Comparison of ENCODE assay signal across 29 cellular contexts in the genomic region with DNA sequence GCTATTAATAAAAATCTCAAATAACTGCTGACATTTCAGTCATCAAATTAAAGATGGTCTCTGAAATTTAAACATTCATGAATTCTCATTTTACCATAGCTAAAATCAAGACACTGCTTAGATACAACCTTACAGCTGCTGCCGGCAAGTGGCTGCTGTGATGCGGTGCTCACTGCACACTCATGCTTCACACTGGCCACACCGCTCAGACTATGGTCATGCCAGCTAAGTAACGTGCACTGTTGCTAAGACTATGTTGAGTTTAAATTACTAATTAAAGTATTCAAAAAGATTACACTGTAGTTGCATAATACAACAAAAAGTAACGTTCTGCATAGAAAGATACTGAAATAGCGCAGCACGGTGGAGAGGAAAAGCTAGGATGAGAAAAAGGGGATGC. TPM values are rescaled to one million over a fixed set of nuclear protein-coding genes. Genes with fewer than 3 reads are reported as not detected.
A peak's percentile ranks its signal among the peaks of the same experiment; 100 is the strongest.
DNase-seq lines count a peak whose midpoint lies in the region; ATAC-seq, FAIRE-seq and TF ChIP-seq lines count a peak whose summit lies in the region.
"Had no signal": no experiment of that assay in that cellular context is flagged by ENCODE, and none has a peak within 500 bp of the region (broad histone marks: within the 10 kb centered on the region; RNA-seq: fewer than 3 reads in every experiment).

No MANE protein-coding gene starts in this region.

- no peaks in the 10 kb centered on the region for H3K4me1 ChIP-seq in PC-9 (replicated peaks; ENCODE audit: insufficient read depth)
- no peaks in the 10 kb centered on the region for H3K4me1 ChIP-seq in GM12878 (ENCODE audit: control insufficient read depth, insufficient read depth, low read length)
- H3K4me1 ChIP-seq: BLaER1 had no signal

- H4K20me1 ChIP-seq in PC-9 (ENCODE audit: insufficient read depth) (peaks cover 82% of the 10 kb centered on the region), GM12878 (ENCODE audit: control insufficient read depth, insufficient read depth) (no peaks in the 10 kb centered on the region)

- CTCF ChIA-PET in PC-9 (lab: Charles Lee) (no interaction called here), GM12878 (lab: Yijun Ruan, JAX) (interaction anchor here (0.7 to 9.1 kb wide), 10 partner anchors 10 to 118 kb away, joined by 3 to 237 read pairs (median 4); no protein-coding TSS in a partner anchor)
- CTCF ChIA-PET in activated CD8-positive, alpha-beta T cell treated with anti-CD3 and anti-CD28 coated beads, Interleukin-2, amount 10 ng/mL, durations not matched to agents 7 days and 5 days (lab: Charles Lee): interaction anchor here (1.3 to 6.3 kb wide), 4 partner anchors 11 to 120 kb away, joined by 3 to 62 read pairs (median 8); no protein-coding TSS in a partner anchor

- H3K36me3 ChIP-seq in PC-9 (ENCODE audit: low read depth) (peaks cover 40% of the 10 kb centered on the region), GM12878 (ENCODE audit: control insufficient read depth in 2 of 2, insufficient read depth in 2 of 2, low read length in 1 of 2) (peaks cover 0 to 2% of the 10 kb centered on the region in 2 experiments; a peak in 2 of 4 replicates)
- H3K36me3 ChIP-seq: Peyer's patch had no signal

- H3K79me2 ChIP-seq in PC-9 (ENCODE audit: low read depth) (peaks cover 100% of the 10 kb centered on the region), GM12878 (ENCODE audit: control insufficient read depth, insufficient read depth, low read length) (peaks cover 85% of the 10 kb centered on the region)

- in situ Hi-C loops in GM12878 (cut with MboI): no loop called here

- H3F3A ChIP-seq in PC-9 (ENCODE audit: insufficient read depth, low read depth): peaks cover 48% of the 10 kb centered on the region

- peaks cover 12% of the 10 kb centered on the region for H3K4me1 Mint-ChIP-seq in activated naive CD8-positive, alpha-beta T cell (ENCODE audit: low read depth)
- peaks cover 15% of the 10 kb centered on the region for H3K4me1 Mint-ChIP-seq in activated naive CD8-positive, alpha-beta T cell treated with anti-CD3 and anti-CD28 coated beads, Interleukin-2, amount 50 U/mL, for 24 hours
- H3K4me1 Mint-ChIP-seq in nephron progenitor cell: peaks cover 15% of the 10 kb centered on the region
- peaks cover 13% of the 10 kb centered on the region for H3K4me1 Mint-ChIP-seq in activated CD8-positive, alpha-beta T cell treated with anti-CD3 and anti-CD28 coated beads, Interleukin-2, amount 10 ng/mL, durations not matched to agents 7 days and 5 days (ENCODE audit: low read depth)

- BruUV-seq in PC-9 (replicated peaks; lab: Mats Ljungman, UMichigan) (no TSS peak), GM12878 (replicated peaks; lab: Mats Ljungman, UMichigan) (no TSS peak)

- intact Hi-C loops in PC-9 (cut with micrococcal nuclease; ENCODE audit: unreplicated experiment): no loop called here
- intact Hi-C loops in GM12878 (cut with micrococcal nuclease; ENCODE audit: unreplicated experiment): no loop called here

- no peak for TF ChIP-seq EP300 in GM12878 (IDR thresholded peaks at IDR 0.05; ENCODE audit: borderline replicate concordance in 1 of 2, control insufficient read depth in 1 of 2, low read depth in 2 of 2, low read length in 2 of 2)

- H3K4me3 Mint-ChIP-seq in activated naive CD8-positive, alpha-beta T cell: no peak overlapping the region
- H3K4me3 Mint-ChIP-seq in activated naive CD8-positive, alpha-beta T cell treated with anti-CD3 and anti-CD28 coated beads, Interleukin-2, amount 50 U/mL, for 24 hours: no peak overlapping the region
- H3K4me3 Mint-ChIP-seq in nephron progenitor cell: no peak overlapping the region
- H3K4me3 Mint-ChIP-seq in activated CD8-positive, alpha-beta T cell treated with anti-CD3 and anti-CD28 coated beads, Interleukin-2, amount 10 ng/mL, durations not matched to agents 7 days and 5 days: no peak overlapping the region
- H3K4me3 Mint-ChIP-seq: activated CD4-positive, alpha-beta T cell treated with anti-CD3 and anti-CD28 coated beads for 36 hours; activated T-helper 1 cell treated with anti-CD3 and anti-CD28 coated beads, Interleukin-12 subunit alpha, Interleukin-12 subunit beta, Interleukin-2, Interleukin-4 antibody, amounts not matched to agents 30 ng/mL and 10 ng/mL and 1 ng/mL, durations not matched to agents 14 hours and 24 hours and 36 hours; central memory CD8-positive, alpha-beta T cell; neural crest cell; T-helper 1 cell treated with Interleukin-12 subunit alpha and Interleukin-12 subunit beta and Interleukin-4 antibody, amounts not matched to agents 30 μg/mL and 1 μg/mL, for 36 hours; type B pancreatic cell had no signal

- H3K4me2 ChIP-seq in PC-9 (no peak overlapping the region), GM12878 (ENCODE audit: control insufficient read depth, insufficient read depth) (no peak overlapping the region)
- H3K4me2 ChIP-seq: BLaER1 had no signal

- H3K9me3 ChIP-seq in PC-9 (ENCODE audit: insufficient read depth, low read depth): no peaks in the 10 kb centered on the region
- no peaks in the 10 kb centered on the region for H3K9me3 ChIP-seq in GM12878 (replicated peaks; ENCODE audit: control insufficient read depth, insufficient read depth, low read length)
- H3K9me3 ChIP-seq: BLaER1, heart right ventricle, Peyer's patch had no signal

- ATAC-seq in activated naive CD8-positive, alpha-beta T cell treated with anti-CD3 and anti-CD28 coated beads, Interleukin-2, amount 50 U/mL, for 24 hours: no peak
- no peak for ATAC-seq in GM12878
- ATAC-seq in GM18519 (IDR thresholded peaks at IDR 0.05; ENCODE audit: low FRiP score, unreplicated experiment): no peak
- ATAC-seq in activated CD8-positive, alpha-beta T cell treated with anti-CD3 and anti-CD28 coated beads, Interleukin-2, amount 10 ng/mL, durations not matched to agents 7 days and 5 days: no peak
- ATAC-seq: activated CD4-positive, alpha-beta T cell treated with anti-CD3 and anti-CD28 coated beads for 36 hours; right cardiac atrium had no signal

- H3K4me3 ChIP-seq in PC-9: no peak overlapping the region
- no peak overlapping the region for H3K4me3 ChIP-seq in GM12878
- H3K4me3 ChIP-seq: BLaER1, dorsolateral prefrontal cortex, heart right ventricle, Peyer's patch had no signal

- 88% methylated on average over 7 of the region's 7 CpGs for WGBS in GM12878 (ENCODE audit: insufficient coverage, insufficient replicate concordance, low lambda C conversion rate, missing lambda C conversion rate)

- no peak overlapping the region for H3K9ac ChIP-seq in GM12878 (ENCODE audit: control insufficient read depth, insufficient read depth, low read length)
- H3K9ac ChIP-seq: BLaER1, parathyroid adenoma had no signal

- TF ChIP-seq CTCF in PC-9 (conservative IDR thresholded peaks at IDR 0.05) (no peak), GM12878 (IDR thresholded peaks at IDR 0.05 in 2 of 3, conservative IDR thresholded peaks at IDR 0.05 in 1 of 3; ENCODE audit: control insufficient read depth in 2 of 3, extremely low read depth in 1 of 3, insufficient read depth in 1 of 3, low read depth in 3 of 3, low read length in 3 of 3) (no peak), nephron progenitor cell (IDR thresholded peaks at IDR 0.05) (no peak)

- peak overlapping the region; percentile 35 for H3K27ac Mint-ChIP-seq in activated naive CD8-positive, alpha-beta T cell
- no peak overlapping the region for H3K27ac Mint-ChIP-seq in activated naive CD8-positive, alpha-beta T cell treated with anti-CD3 and anti-CD28 coated beads, Interleukin-2, amount 50 U/mL, for 24 hours
- H3K27ac Mint-ChIP-seq in nephron progenitor cell: peak overlapping the region; percentile 85
- H3K27ac Mint-ChIP-seq in activated CD8-positive, alpha-beta T cell treated with anti-CD3 and anti-CD28 coated beads, Interleukin-2, amount 10 ng/mL, durations not matched to agents 7 days and 5 days: no peak overlapping the region
- H3K27ac Mint-ChIP-seq: activated CD4-positive, alpha-beta T cell treated with anti-CD3 and anti-CD28 coated beads for 36 hours; activated T-helper 1 cell treated with anti-CD3 and anti-CD28 coated beads, Interleukin-12 subunit alpha, Interleukin-12 subunit beta, Interleukin-2, Interleukin-4 antibody, amounts not matched to agents 30 ng/mL and 10 ng/mL and 1 ng/mL, durations not matched to agents 14 hours and 24 hours and 36 hours; T-helper 1 cell treated with Interleukin-12 subunit alpha and Interleukin-12 subunit beta and Interleukin-4 antibody, amounts not matched to agents 30 μg/mL and 1 μg/mL, for 36 hours had no signal

- SMC1A ChIA-PET in GM12878 (lab: Charles Lee; ENCODE audit: uncharacterized antibody, unreplicated experiment): interaction anchor here (0.8 to 6.8 kb wide), 8 partner anchors 8 to 120 kb away, joined by 3 to 110 read pairs (median 4); no protein-coding TSS in a partner anchor

- H3K27me3 Mint-ChIP-seq in activated naive CD8-positive, alpha-beta T cell: no peaks in the 10 kb centered on the region
- no peaks in the 10 kb centered on the region for H3K27me3 Mint-ChIP-seq in activated naive CD8-positive, alpha-beta T cell treated with anti-CD3 and anti-CD28 coated beads, Interleukin-2, amount 50 U/mL, for 24 hours
- H3K27me3 Mint-ChIP-seq in nephron progenitor cell (ENCODE audit: low read depth, poor library complexity): no peaks in the 10 kb centered on the region
- H3K27me3 Mint-ChIP-seq in activated CD8-positive, alpha-beta T cell treated with anti-CD3 and anti-CD28 coated beads, Interleukin-2, amount 10 ng/mL, durations not matched to agents 7 days and 5 days (ENCODE audit: low read depth): no peaks in the 10 kb centered on the region
- H3K27me3 Mint-ChIP-seq: activated CD4-positive, alpha-beta T cell treated with anti-CD3 and anti-CD28 coated beads for 36 hours; central memory CD8-positive, alpha-beta T cell; type B pancreatic cell had no signal

- POLR2A ChIA-PET in PC-9 (lab: Charles Lee; ENCODE audit: unreplicated experiment) (interaction anchor here (0.7 kb wide), 1 partner anchor 53 kb away, joined by 3 read pairs; no protein-coding TSS in a partner anchor), GM12878 (lab: Charles Lee) (interaction anchor here (1.2 to 1.4 kb wide), 3 partner anchors 11 to 98 kb away, joined by 3 to 10 read pairs (median 4); no protein-coding TSS in a partner anchor)
- POLR2A ChIA-PET in activated CD8-positive, alpha-beta T cell treated with anti-CD3 and anti-CD28 coated beads, Interleukin-2, amount 10 ng/mL, durations not matched to agents 7 days and 5 days (lab: Charles Lee): interaction anchor here (0.7 kb wide), 1 partner anchor 11 kb away, joined by 4 read pairs; no protein-coding TSS in a partner anchor

- no peaks in the 10 kb centered on the region for H3K9me3 Mint-ChIP-seq in activated naive CD8-positive, alpha-beta T cell (ENCODE audit: low read depth)
- no peaks in the 10 kb centered on the region for H3K9me3 Mint-ChIP-seq in activated naive CD8-positive, alpha-beta T cell treated with anti-CD3 and anti-CD28 coated beads, Interleukin-2, amount 50 U/mL, for 24 hours
- H3K9me3 Mint-ChIP-seq in nephron progenitor cell: no peaks in the 10 kb centered on the region
- H3K9me3 Mint-ChIP-seq in activated CD8-positive, alpha-beta T cell treated with anti-CD3 and anti-CD28 coated beads, Interleukin-2, amount 10 ng/mL, durations not matched to agents 7 days and 5 days (ENCODE audit: insufficient read depth): no peaks in the 10 kb centered on the region
- H3K9me3 Mint-ChIP-seq: activated T-helper 1 cell treated with anti-CD3 and anti-CD28 coated beads, Interleukin-12 subunit alpha, Interleukin-12 subunit beta, Interleukin-2, Interleukin-4 antibody, amounts not matched to agents 30 ng/mL and 10 ng/mL and 1 ng/mL, durations not matched to agents 14 hours and 24 hours and 36 hours; central memory CD8-positive, alpha-beta T cell; neural crest cell; T-helper 1 cell treated with Interleukin-12 subunit alpha and Interleukin-12 subunit beta and Interleukin-4 antibody, amounts not matched to agents 30 μg/mL and 1 μg/mL, for 36 hours; type B pancreatic cell had no signal

- TF ChIP-seq POLR2A in GM12878 (IDR thresholded peaks at IDR 0.05; ENCODE audit: low read depth, low read length): no peak

- no peak for TF ChIP-seq RAD21 in GM12878 (IDR thresholded peaks at IDR 0.05; ENCODE audit: insufficient read depth, low read depth, low read length)

- DNase-seq in activated naive CD8-positive, alpha-beta T cell treated with anti-CD3 and anti-CD28 coated beads, Interleukin-2, amount 50 U/mL, for 24 hours: no peak
- DNase-seq in PC-9: no peak
- no peak for DNase-seq in GM12878 (ENCODE audit: low read depth, low spot score)
- DNase-seq in nephron progenitor cell: no peak
- DNase-seq in activated CD8-positive, alpha-beta memory T cell treated with anti-CD3 and anti-CD28 coated beads for 24 hours: no peak
- no peak for DNase-seq in activated CD8-positive, alpha-beta T cell treated with anti-CD3 and anti-CD28 coated beads, Interleukin-2, amount 10 ng/mL, durations not matched to agents 7 days and 5 days
- DNase-seq: activated CD4-positive, alpha-beta T cell treated with anti-CD3 and anti-CD28 coated beads for 36 hours; activated naive CD4-positive, alpha-beta T cell treated with anti-CD3 and anti-CD28 coated beads, Interleukin-2, amount 50 U/mL, for 16 hours; DMS79 treated with DMSO at 0.1 percent for 48 hours; dorsolateral prefrontal cortex; heart right ventricle; KBM-7; NCI-H1105 treated with DMSO at 0.1 percent for 48 hours; NCI-H1930; NCI-H526 treated with DMSO at 0.1 percent for 48 hours; Peyer's patch; stimulated activated CD4-positive, alpha-beta T cell treated with anti-CD3 and anti-CD28 coated beads, Interleukin-4, amount 100 ng/mL, for 1 hour had no signal

- H2AFZ ChIP-seq in PC-9: no peak overlapping the region
- no peak overlapping the region for H2AFZ ChIP-seq in GM12878 (ENCODE audit: control insufficient read depth, low read depth, low read length)
- H2AFZ ChIP-seq: parathyroid adenoma had no signal

- H3K27me3 ChIP-seq in PC-9 (ENCODE audit: insufficient read depth, low read depth) (no peaks in the 10 kb centered on the region), GM12878 (replicated peaks in 1 of 2; ENCODE audit: control insufficient read depth in 2 of 2, insufficient read depth in 2 of 2, low read length in 1 of 2) (no peaks in the 10 kb centered on the region)
- H3K27me3 ChIP-seq: BLaER1, dorsolateral prefrontal cortex, heart right ventricle, Peyer's patch had no signal

- no peak for FAIRE-seq in GM12878 (lab: Jason Lieb, UNC)
- FAIRE-seq: GM18507, HTR-8/SVneo had no signal

- RAD21 ChIA-PET in GM12878 (lab: Charles Lee; ENCODE audit: unreplicated experiment): interaction anchor here (1.2 to 6.2 kb wide), 4 partner anchors 10 to 120 kb away, joined by 3 to 56 read pairs (median 34); no protein-coding TSS in a partner anchor

- no peaks in the 10 kb centered on the region for H3K36me3 Mint-ChIP-seq in activated naive CD8-positive, alpha-beta T cell
- peaks cover 13% of the 10 kb centered on the region for H3K36me3 Mint-ChIP-seq in activated naive CD8-positive, alpha-beta T cell treated with anti-CD3 and anti-CD28 coated beads, Interleukin-2, amount 50 U/mL, for 24 hours (ENCODE audit: low read depth)
- no peaks in the 10 kb centered on the region for H3K36me3 Mint-ChIP-seq in nephron progenitor cell (ENCODE audit: low read depth)
- peaks cover 4% of the 10 kb centered on the region for H3K36me3 Mint-ChIP-seq in activated CD8-positive, alpha-beta T cell treated with anti-CD3 and anti-CD28 coated beads, Interleukin-2, amount 10 ng/mL, durations not matched to agents 7 days and 5 days (ENCODE audit: low read depth)
- H3K36me3 Mint-ChIP-seq: type B pancreatic cell had no signal

- H3K27ac ChIP-seq in PC-9 (0 out of 2 replicates have a peak overlapping the region, but pooled peaks have one; percentile 3), GM12878 (ENCODE audit: control insufficient read depth, insufficient read depth) (no peak overlapping the region)
- H3K27ac ChIP-seq: BLaER1, dorsolateral prefrontal cortex, parathyroid adenoma, Peyer's patch had no signal

- no peaks in the 10 kb centered on the region for H3K9me2 ChIP-seq in PC-9 (ENCODE audit: insufficient read depth)

RNA-seq across cellular contexts. Expression of a gene that starts 12.1 kb away (rescaled TPM):
- total RNA-seq in PC-9 (2021): 203 and 242 TPM in 2 replicates
- total RNA-seq in GM12878 (2013; cell fraction: nucleolus; rRNA removed): 462 and 491 TPM in 2 replicates
- 91.0 and 126 TPM in 2 replicates for total RNA-seq in GM12878 (2014; rRNA removed)
- total RNA-seq in GM12878 (2014; rRNA removed; fragmentation: Illumina TruSeq; extraction: Trizol): 89.9 and 90.2 TPM in 2 replicates
- 88.4 and 108 TPM in 2 replicates for total RNA-seq in GM12878 (2021)
- polyA plus RNA-seq in GM12878 (2011; ENCODE audit: low read depth): 15.6 TPM
- polyA plus RNA-seq in GM12878 (2011; rRNA removed): 106 and 188 TPM in 2 replicates
- polyA plus RNA-seq in GM12878 (2011; cell fraction: cytosol; rRNA removed): 36.1 and 36.9 TPM in 2 replicates
- polyA plus RNA-seq in GM12878 (2011; cell fraction: nucleus; rRNA removed): 63.7 and 68.3 TPM in 2 replicates
- 23.8 and 32.6 TPM in 2 replicates for polyA plus RNA-seq in GM12878 (2012)
- polyA plus RNA-seq in GM12878 (2014; fragmentation: Illumina TruSeq; extraction: Trizol): 75.6 and 83.3 TPM in 2 replicates
- polyA plus RNA-seq in GM12878 (2014; fragmentation: Nextera tagmentation; extraction: Ambion mirVana): 10 to 100 TPM; 14.0 to 17.7 TPM
- 54.4 and 63.3 TPM in 2 replicates for polyA plus RNA-seq in GM12878 (2014; rRNA removed)
- 10 to 100 TPM; 15.6 to 25.2 TPM for polyA plus RNA-seq in GM12878 (2016; fragmentation: Nextera tagmentation; extraction: Ambion mirVana)
- 165 and 257 TPM in 2 replicates for polyA minus RNA-seq in GM12878 (2011; rRNA and poly(A)+ RNA removed)
- polyA minus RNA-seq in GM12878 (2011; cell fraction: cytosol; rRNA and poly(A)+ RNA removed): 62.7 and 78.3 TPM in 2 replicates
- polyA minus RNA-seq in GM12878 (2011; cell fraction: nucleus; rRNA and poly(A)+ RNA removed): 67.8 and 92.3 TPM in 2 replicates
- total RNA-seq in activated CD8-positive, alpha-beta T cell treated with anti-CD3 and anti-CD28 coated beads, Interleukin-2, amount 10 ng/mL, durations not matched to agents 7 days and 5 days: 10 to 100 TPM; 63.9 to 66.8 TPM

Comparison
In these comparisons a context has a peak if more than half of its experiments do, and no peak if none do; other contexts are left out.
1. H3K27ac Mint-ChIP-seq: peak in activated naive CD8-positive, alpha-beta T cell (single experiment) and nephron progenitor cell (single experiment); none in activated naive CD8-positive, alpha-beta T cell treated with anti-CD3 and anti-CD28 coated beads, Interleukin-2, amount 50 U/mL, for 24 hours (single experiment) and activated CD8-positive, alpha-beta T cell treated with anti-CD3 and anti-CD28 coated beads, Interleukin-2, amount 10 ng/mL, durations not matched to agents 7 days and 5 days (single experiment).